Comparison of ENCODE assay signal across 8 cellular contexts in the genomic region with DNA sequence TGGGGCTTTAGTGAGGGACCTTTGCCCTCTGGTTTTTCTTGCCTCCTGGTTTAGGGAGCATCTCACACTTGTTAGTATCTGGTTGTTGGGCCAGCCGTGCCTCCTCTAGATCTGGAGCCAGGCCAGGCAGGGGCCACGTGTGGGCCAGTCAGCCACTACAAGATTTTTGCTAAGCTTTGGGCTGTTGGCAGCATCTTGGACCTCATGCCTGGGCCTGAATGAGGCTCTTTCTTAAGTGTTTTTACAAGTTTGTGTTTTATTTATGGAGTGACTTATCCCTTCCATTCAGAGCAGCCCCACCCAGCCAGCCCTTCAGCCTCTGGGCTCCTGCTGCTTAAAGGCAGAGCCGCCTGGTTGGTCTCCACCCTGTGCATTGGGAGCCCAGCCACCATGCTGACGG. TPM values are rescaled to one million over a fixed set of nuclear protein-coding genes. Genes with fewer than 3 reads are reported as not detected.
A peak's percentile ranks its signal among the peaks of the same experiment; 100 is the strongest.
DNase-seq lines count a peak whose midpoint lies in the region; ATAC-seq and TF ChIP-seq lines count a peak whose summit lies in the region.

No MANE protein-coding gene starts in this region.

- H2AFZ ChIP-seq in GM23338 = no peak overlapping the region

- peaks cover 15% of the 10 kb centered on the region for H3K4me1 ChIP-seq in GM23338 (ENCODE audit: insufficient read depth)
- H3K4me1 ChIP-seq in spleen = peaks cover 51 to 88% (median 85%) of the 10 kb centered on the region in 6 donors

- H3K36me3 Mint-ChIP-seq in GM23338 (ENCODE audit: low read depth) (peaks cover 54% of the 10 kb centered on the region), activated B cell treated with CpG ODN at 0.5 μM for 24 hours (ENCODE audit: low read depth) (peaks cover 40% of the 10 kb centered on the region)

- H3K4me1 Mint-ChIP-seq in GM23338 (peaks cover 48% of the 10 kb centered on the region), activated B cell treated with CpG ODN at 0.5 μM for 24 hours (peaks cover 73% of the 10 kb centered on the region)

- intact Hi-C loops in activated B cell treated with CpG ODN at 0.5 μM for 24 hours (cut with micrococcal nuclease) = loop anchor here (5.0 kb wide), 2 partner anchors 46 to 154 kb away; partner anchors contain the start of genes CEP85 and DHDDS
- intact Hi-C loops in spleen (cut with DNase I; ENCODE audit: low total_unique reads) = no loop called here

- no peak overlapping the region for H3K4me3 Mint-ChIP-seq in GM23338
- no peak overlapping the region for H3K4me3 Mint-ChIP-seq in activated B cell treated with CpG ODN at 0.5 μM for 24 hours

- no peaks in the 10 kb centered on the region for H3K79me2 ChIP-seq in GM23338 (replicated peaks; ENCODE audit: insufficient read depth)

- H3K27ac Mint-ChIP-seq in GM23338 = peak overlapping the region; percentile 41; the same call in 1 of the 2 replicates
- peak overlapping the region; percentile 53 for H3K27ac Mint-ChIP-seq in activated B cell treated with CpG ODN at 0.5 μM for 24 hours

- H3K4me2 ChIP-seq in GM23338 = no peak overlapping the region

- POLR2A ChIA-PET in activated B cell treated with CpG ODN at 0.5 μM for 24 hours (lab: Charles Lee) = interaction anchor here (4.9 to 21.5 kb wide), 2 partner anchors 10 to 42 kb away, joined by 102 to 1638 read pairs; partner anchors contain the start of gene CD52

- no peaks in the 10 kb centered on the region for H3K9me2 ChIP-seq in GM23338 (ENCODE audit: insufficient read depth)

- peaks cover 20% of the 10 kb centered on the region for H3K27me3 Mint-ChIP-seq in GM23338 (ENCODE audit: insufficient read depth, low read depth, poor library complexity)
- no peaks in the 10 kb centered on the region for H3K27me3 Mint-ChIP-seq in activated B cell treated with CpG ODN at 0.5 μM for 24 hours

- H3K4me3 ChIP-seq in GM23338 (no peak overlapping the region), spleen (peak overlapping the region in 1 of 8 donors; percentile 89)

- no peaks in the 10 kb centered on the region for H3K9me3 ChIP-seq in spleen

- TF ChIP-seq CTCF in GM23338 (conservative IDR thresholded peaks at IDR 0.05; ENCODE audit: low read depth in 2 of 2) (no peak), activated B cell treated with CpG ODN at 0.5 μM for 24 hours (IDR thresholded peaks at IDR 0.05) (no peak), spleen (IDR thresholded peaks at IDR 0.05 in 8 of 11, conservative IDR thresholded peaks at IDR 0.05 in 3 of 11) (no peak)

- no peak overlapping the region for H3K27ac ChIP-seq in GM23338 (ENCODE audit: low read depth)
- peak overlapping the region; percentile 93 to 99 (median 96) for H3K27ac ChIP-seq in spleen

- H3F3A ChIP-seq in GM23338 (replicated peaks; ENCODE audit: low read depth) = peaks cover 27% of the 10 kb centered on the region

- H3K27me3 ChIP-seq in GM23338 (ENCODE audit: insufficient read depth) = no peaks in the 10 kb centered on the region
- H3K27me3 ChIP-seq in spleen (replicated peaks in 1 of 7) = no peaks in the 10 kb centered on the region

- H3K9me3 Mint-ChIP-seq in GM23338 (no peaks in the 10 kb centered on the region; the same call in 2 of the 3 replicates), activated B cell treated with CpG ODN at 0.5 μM for 24 hours (no peaks in the 10 kb centered on the region)

- DNase-seq in GM23338 (ENCODE audit: low spot score) (no peak), activated B cell treated with CpG ODN at 0.5 μM for 24 hours (no peak), fibroblast of peridontal ligament (ENCODE audit: extremely low read depth) (peak; percentile 85), spleen (no peak), HuH-7 (ENCODE audit: low spot score) (no peak), NOMO-1 treated with dmso at 0.1 percent for 144 hours (lab: John Stamatoyannopoulos, UW; ENCODE audit: unreplicated experiment) (no peak)
- DNase-seq in stimulated activated CD4-positive, alpha-beta T cell treated with anti-CD3 and anti-CD28 coated beads, Interleukin-12 subunit alpha, Interleukin-12 subunit beta, amount 100 ng/mL, for 4 hours = no peak

- 62 to 80% (median 69%) methylated on average over 4 of the region's 4 CpGs for WGBS in spleen, 5 donors

- ATAC-seq in GM23338 (no peak), activated B cell treated with CpG ODN at 0.5 μM for 24 hours (ENCODE audit: low read depth) (no peak), HG03432 (IDR thresholded peaks at IDR 0.05; ENCODE audit: unreplicated experiment) (no peak)

- CTCF ChIA-PET in activated B cell treated with CpG ODN at 0.5 μM for 24 hours (lab: Charles Lee) = interaction anchor here (0.7 to 9.3 kb wide), 5 partner anchors 11 to 109 kb away, joined by 3 to 240 read pairs (median 26); partner anchors contain the start of genes CD52 and ZNF593

- TF ChIP-seq POLR2A in spleen (IDR thresholded peaks at IDR 0.05) = no peak

- no peaks in the 10 kb centered on the region; the same call in 1 of the 2 replicates for H4K20me1 ChIP-seq in GM23338 (replicated peaks; ENCODE audit: insufficient read depth)

- peaks cover 21% of the 10 kb centered on the region for H3K36me3 ChIP-seq in GM23338 (ENCODE audit: insufficient read depth)
- H3K36me3 ChIP-seq in spleen = peaks cover 0 to 47% (median 11%) of the 10 kb centered on the region in 6 donors

TF ChIP-seq in GM23338, 12 proteins besides CTCF, POLR2A, EP300 and RAD21 (continues in another document):
- TF ChIP-seq CREB1 (CRISPR knock-in tag; IDR thresholded peaks at IDR 0.05; ENCODE audit: low read depth) (no peak), EZH2phosphoT487 (IDR thresholded peaks at IDR 0.05; ENCODE audit: unreplicated experiment) (no peak), ZNF331 (CRISPR knock-in tag; IDR thresholded peaks at IDR 0.05; ENCODE audit: low read depth) (no peak), STAT1 (IDR thresholded peaks at IDR 0.05; ENCODE audit: unreplicated experiment) (no peak)

RNA-seq across cellular contexts. Expression of gene SH3BGRL3, which starts 1.6 kb away (rescaled TPM):
- total RNA-seq in GM23338 (2014; rRNA removed; shearing (Covaris generic)) = 28.9 and 30.9 TPM in 2 replicates
- polyA plus RNA-seq in GM23338 (2016; fragmentation: Nextera tagmentation; extraction: Ambion mirVana) (370 and 378 TPM in 2 replicates), spleen (100 to 1,000 TPM; 249 to 319 (median 286) TPM)
- total RNA-seq in activated B cell treated with CpG ODN at 0.5 μM for 24 hours (265 and 285 TPM in 2 replicates), spleen (100 to 1,000 TPM; 139 to 261 (median 233) TPM)

RNA-seq across cellular contexts. Expression of gene UBXN11, which starts 28.1 kb away (rescaled TPM):
- 8.0 and 9.4 TPM in 2 replicates for total RNA-seq in GM23338 (2014; rRNA removed; shearing (Covaris generic))
- polyA plus RNA-seq in GM23338 (2016; fragmentation: Nextera tagmentation; extraction: Ambion mirVana) (7.3 and 8.3 TPM in 2 replicates), spleen (10 to 100 TPM; 26.6 to 67.8 (median 66.1) TPM)
- total RNA-seq in activated B cell treated with CpG ODN at 0.5 μM for 24 hours (35.5 and 36.9 TPM in 2 replicates), spleen (10 to 100 TPM; 25.1 to 67.1 (median 48.0) TPM)

RNA-seq across cellular contexts. Expression of gene CD52, which starts 39.5 kb away (rescaled TPM):
- not detected in 2 replicates for total RNA-seq in GM23338 (2014; rRNA removed; shearing (Covaris generic))
- polyA plus RNA-seq in GM23338 (2016; fragmentation: Nextera tagmentation; extraction: Ambion mirVana) (7.3 and 9.6 TPM in 2 replicates), spleen (1,000 to 10,000 TPM; 2,248 to 3,726 (median 2,540) TPM)
- total RNA-seq in activated B cell treated with CpG ODN at 0.5 μM for 24 hours (449 and 499 TPM in 2 replicates), spleen (100 to 1,000 TPM; 206 to 422 (median 301) TPM)

RNA-seq across cellular contexts. Expression of gene CEP85, which starts 44.3 kb away (rescaled TPM):
- total RNA-seq in GM23338 (2014; rRNA removed; shearing (Covaris generic)) = 26.1 and 36.8 TPM in 2 replicates
- 11.6 and 12.8 TPM in 2 replicates for polyA plus RNA-seq in GM23338 (2016; fragmentation: Nextera tagmentation; extraction: Ambion mirVana)
- 13.8 and 16.4 TPM in 2 replicates for total RNA-seq in activated B cell treated with CpG ODN at 0.5 μM for 24 hours
- 10 to 100 TPM in 5 of 7 donors, 1 to 10 TPM in 2; 7.8 to 14.9 (median 10.8) TPM for total RNA-seq in spleen
- polyA plus RNA-seq in spleen = 1 to 10 TPM; 3.9 to 5.2 (median 4.2) TPM

Comparison
In these comparisons a context has a peak if more than half of its experiments do, and no peak if none do; other contexts are left out.
1. RNA of gene CD52, which starts 39.5 kb away (total RNA-seq): 449 to 499 TPM in activated B cell treated with CpG ODN at 0.5 μM for 24 hours and 206 to 422 TPM in spleen; not detected in GM23338; every median in the first group is over 100 times any median in the second.